In genomic region chr7:42233939-42234338, GRCh38 we compare ENCODE assay signal across 15 cellular contexts. TPM values are rescaled to one million over a fixed set of nuclear protein-coding genes. Genes with fewer than 3 reads are reported as not detected.
A peak's percentile ranks its signal among the peaks of the same experiment; 100 is the strongest.
DNase-seq lines count a peak whose midpoint lies in the region; FAIRE-seq and TF ChIP-seq lines count a peak whose summit lies in the region.
"Had no signal": no experiment of that assay in that cellular context is flagged by ENCODE, and none has a peak within 500 bp of the region (broad histone marks: within the 10 kb centered on the region; RNA-seq: fewer than 3 reads in every experiment).

No MANE protein-coding gene starts in this region.

- no peaks in the 10 kb centered on the region for H3K9me2 ChIP-seq in MM.1S (replicated peaks; ENCODE audit: insufficient read depth, low read length)

- no peaks in the 10 kb centered on the region for H3F3A ChIP-seq in MM.1S (ENCODE audit: insufficient read depth, low read length)

- H3K4me1 ChIP-seq in MM.1S (ENCODE audit: low read length): no peaks in the 10 kb centered on the region

- no peak overlapping the region for H3K4me2 ChIP-seq in MM.1S (ENCODE audit: low read depth, low read length)

- no peak overlapping the region for H3K9ac ChIP-seq in MM.1S (ENCODE audit: low read length)

- no peaks in the 10 kb centered on the region for H3K36me3 ChIP-seq in MM.1S (replicated peaks; ENCODE audit: insufficient read depth, low read length)
- H3K36me3 ChIP-seq: prostate gland had no signal

- TF ChIP-seq CTCF in fibroblast of villous mesenchyme (IDR thresholded peaks at IDR 0.05; ENCODE audit: insufficient read depth, low read depth, low read length) (no peak), MM.1S (IDR thresholded peaks at IDR 0.05; ENCODE audit: low read length) (no peak)

- no peaks in the 10 kb centered on the region for H3K79me2 ChIP-seq in MM.1S (ENCODE audit: low read length)

- H3K9me3 ChIP-seq in MM.1S (replicated peaks; ENCODE audit: insufficient read depth, low read length): no peaks in the 10 kb centered on the region
- H3K9me3 ChIP-seq: prostate gland had no signal

- peak; percentile 73 for DNase-seq in H54 (ENCODE audit: insufficient read length, low spot score)
- peak; percentile 77 for DNase-seq in amniotic epithelial cell (ENCODE audit: low read depth)
- DNase-seq in fibroblast of villous mesenchyme (ENCODE audit: low read depth): peak; percentile 32
- DNase-seq in renal cortical epithelial cell (ENCODE audit: low read depth): peak; percentile 72
- DNase-seq in activated T-cell treated with anti-CD3 and anti-CD28 coated beads for 4 hours: no peak
- DNase-seq in MM.1S: no peak
- DNase-seq in foreskin melanocyte: no peak
- no peak for DNase-seq in cerebellar nuclear complex (lab: John Stamatoyannopoulos, UW)
- DNase-seq: activated B cell treated with CpG ODN at 0.5 μM for 24 hours; activated CD8-positive, alpha-beta memory T cell treated with anti-CD3 and anti-CD28 coated beads, Interleukin-2, amount 10 ng/mL, durations not matched to agents 7 days and 5 days; immature natural killer cell; midbrain; NCI-H1048 had no signal

- no peak overlapping the region for H3K27ac ChIP-seq in MM.1S (ENCODE audit: low read length)
- H3K27ac ChIP-seq: prostate gland had no signal

- peak overlapping the region; percentile 92 for H3K4me3 ChIP-seq in fibroblast of villous mesenchyme (ENCODE audit: low read depth, low read length)
- no peak overlapping the region for H3K4me3 ChIP-seq in MM.1S (ENCODE audit: low read length)
- H3K4me3 ChIP-seq: prostate gland had no signal

- FAIRE-seq in H54 (lab: Jason Lieb, UNC): peak; percentile 83
- FAIRE-seq: colon had no signal

- no peak overlapping the region for H2AFZ ChIP-seq in MM.1S (ENCODE audit: low read length)

- no peaks in the 10 kb centered on the region for H3K27me3 ChIP-seq in MM.1S (replicated peaks; ENCODE audit: insufficient read depth, low read length)

- H4K20me1 ChIP-seq in MM.1S (ENCODE audit: insufficient read depth, low read length): no peaks in the 10 kb centered on the region

- no peak for TF ChIP-seq POLR2A in H54 (IDR thresholded peaks at IDR 0.05; ENCODE audit: low read depth, low read length)

RNA-seq across cellular contexts. Expression of gene GLI3, which starts 3.1 kb away (rescaled TPM):
- total RNA-seq in fibroblast of villous mesenchyme: 4.3 and 7.1 TPM in 2 replicates
- total RNA-seq in renal cortical epithelial cell: 0.35 and 1.6 TPM in 2 replicates
- total RNA-seq: activated B cell treated with CpG ODN at 0.5 μM for 24 hours had no signal

Comparison
In these comparisons a context has a peak if more than half of its experiments do, and no peak if none do; other contexts are left out.
1. DNase-seq: peak in H54 (single experiment), amniotic epithelial cell (single experiment), fibroblast of villous mesenchyme (single experiment) and renal cortical epithelial cell (single experiment); none in activated T-cell treated with anti-CD3 and anti-CD28 coated beads for 4 hours (single experiment), MM.1S (single experiment), foreskin melanocyte (single experiment) and cerebellar nuclear complex (0 of 2).